In the genomic region with DNA sequence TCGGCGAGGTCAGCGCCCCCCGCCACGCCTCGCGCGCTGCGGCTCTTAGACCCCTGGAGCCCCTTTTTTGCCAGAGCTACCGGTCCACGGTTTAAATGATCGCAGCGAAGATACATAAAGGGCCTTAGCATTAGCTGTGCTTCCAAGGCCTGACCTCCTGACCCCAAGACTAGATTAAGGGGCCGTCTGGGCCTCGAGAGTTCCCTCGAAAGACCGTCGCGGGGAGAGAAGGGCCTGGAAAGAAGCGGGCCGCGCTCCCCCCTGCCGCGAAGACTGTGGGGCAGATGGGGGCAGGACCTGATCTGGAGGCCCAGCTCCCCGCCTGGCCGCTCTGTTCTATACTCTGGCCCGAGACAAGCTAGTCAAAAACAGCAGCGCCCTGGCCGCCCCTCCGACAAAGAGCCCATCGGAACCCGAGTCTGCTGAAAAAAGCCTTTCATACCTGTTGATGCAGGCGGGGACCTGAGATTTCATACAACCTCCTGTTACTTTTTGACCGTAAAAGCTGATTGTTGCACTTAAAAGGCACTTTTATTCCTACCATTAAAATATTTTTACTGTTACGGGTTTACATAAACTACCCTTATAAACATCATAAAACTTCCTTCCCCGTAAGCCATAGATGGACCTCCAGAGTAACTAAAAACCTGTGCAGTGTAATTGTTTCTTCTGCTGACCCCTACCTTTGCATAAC, we compare ENCODE assay signal across 8 cellular contexts.
DNase-seq lines count a peak whose midpoint lies in the region; ATAC-seq and TF ChIP-seq lines count a peak whose summit lies in the region.
"Had no signal": no experiment of that assay in that cellular context is flagged by ENCODE, and none has a peak within 500 bp of the region (broad histone marks: within the 10 kb centered on the region; RNA-seq: fewer than 3 reads in every experiment).

No MANE protein-coding gene starts in this region.

- ATAC-seq in stimulated activated effector memory CD8-positive, alpha-beta T cell treated with anti-CD3 and anti-CD28 coated beads, Interleukin-12 subunit alpha, Interleukin-12 subunit beta, amount 100 ng/mL, for 72 hours = no peak
- ATAC-seq in GM19351 (IDR thresholded peaks at IDR 0.05; ENCODE audit: unreplicated experiment) (no peak), HG03097 (IDR thresholded peaks at IDR 0.05; ENCODE audit: low FRiP score, unreplicated experiment) (no peak)

- peaks cover 2% of the 10 kb centered on the region; the same call in 1 of the 2 replicates for H3K27me3 Mint-ChIP-seq in HFFc6 (ENCODE audit: insufficient read depth)
- H3K27me3 Mint-ChIP-seq in activated T-helper 1 cell treated with anti-CD3 and anti-CD28 coated beads, Interleukin-12 subunit alpha, Interleukin-12 subunit beta, Interleukin-2, Interleukin-4 antibody, amounts not matched to agents 30 ng/mL and 10 ng/mL and 1 ng/mL, durations not matched to agents 14 hours and 24 hours and 36 hours (ENCODE audit: insufficient read depth) = no peaks in the 10 kb centered on the region

- no peak overlapping the region for H3K27ac Mint-ChIP-seq in HFFc6
- no peak overlapping the region for H3K27ac Mint-ChIP-seq in activated T-helper 1 cell treated with anti-CD3 and anti-CD28 coated beads, Interleukin-12 subunit alpha, Interleukin-12 subunit beta, Interleukin-2, Interleukin-4 antibody, amounts not matched to agents 30 ng/mL and 10 ng/mL and 1 ng/mL, durations not matched to agents 14 hours and 24 hours and 36 hours
- no peak overlapping the region for H3K27ac Mint-ChIP-seq in stimulated activated effector memory CD8-positive, alpha-beta T cell treated with anti-CD3 and anti-CD28 coated beads, Interleukin-12 subunit alpha, Interleukin-12 subunit beta, amount 100 ng/mL, for 72 hours

- no peaks in the 10 kb centered on the region for H3K36me3 Mint-ChIP-seq in HFFc6 (ENCODE audit: low read depth)
- H3K36me3 Mint-ChIP-seq in activated T-helper 1 cell treated with anti-CD3 and anti-CD28 coated beads, Interleukin-12 subunit alpha, Interleukin-12 subunit beta, Interleukin-2, Interleukin-4 antibody, amounts not matched to agents 30 ng/mL and 10 ng/mL and 1 ng/mL, durations not matched to agents 14 hours and 24 hours and 36 hours (ENCODE audit: low read depth) = peaks cover 12% of the 10 kb centered on the region
- peaks cover 41% of the 10 kb centered on the region for H3K36me3 Mint-ChIP-seq in stimulated activated effector memory CD8-positive, alpha-beta T cell treated with anti-CD3 and anti-CD28 coated beads, Interleukin-12 subunit alpha, Interleukin-12 subunit beta, amount 100 ng/mL, for 72 hours

- H3K9me3 Mint-ChIP-seq in HFFc6 = no peaks in the 10 kb centered on the region
- H3K9me3 Mint-ChIP-seq in activated T-helper 1 cell treated with anti-CD3 and anti-CD28 coated beads, Interleukin-12 subunit alpha, Interleukin-12 subunit beta, Interleukin-2, Interleukin-4 antibody, amounts not matched to agents 30 ng/mL and 10 ng/mL and 1 ng/mL, durations not matched to agents 14 hours and 24 hours and 36 hours = no peaks in the 10 kb centered on the region
- no peaks in the 10 kb centered on the region for H3K9me3 Mint-ChIP-seq in stimulated activated effector memory CD8-positive, alpha-beta T cell treated with anti-CD3 and anti-CD28 coated beads, Interleukin-12 subunit alpha, Interleukin-12 subunit beta, amount 100 ng/mL, for 72 hours

- H3K4me3 Mint-ChIP-seq in HFFc6 = peak overlapping the region; percentile 47
- peak overlapping the region; percentile 49 for H3K4me3 Mint-ChIP-seq in activated T-helper 1 cell treated with anti-CD3 and anti-CD28 coated beads, Interleukin-12 subunit alpha, Interleukin-12 subunit beta, Interleukin-2, Interleukin-4 antibody, amounts not matched to agents 30 ng/mL and 10 ng/mL and 1 ng/mL, durations not matched to agents 14 hours and 24 hours and 36 hours
- peak overlapping the region; percentile 81 for H3K4me3 Mint-ChIP-seq in stimulated activated effector memory CD8-positive, alpha-beta T cell treated with anti-CD3 and anti-CD28 coated beads, Interleukin-12 subunit alpha, Interleukin-12 subunit beta, amount 100 ng/mL, for 72 hours

- intact Hi-C loops in activated T-helper 1 cell treated with anti-CD3 and anti-CD28 coated beads, Interleukin-12 subunit alpha, Interleukin-12 subunit beta, Interleukin-2, Interleukin-4 antibody, amounts not matched to agents 30 ng/mL and 10 ng/mL and 1 ng/mL, durations not matched to agents 14 hours and 24 hours and 36 hours (cut with micrococcal nuclease) = loop anchor here (5.0 to 10.0 kb wide), 5 partner anchors 33 to 1525 kb away; a partner anchor contains a TSS

- TF ChIP-seq CTCF in HFFc6 (IDR thresholded peaks at IDR 0.05) = no peak

- H3K4me1 Mint-ChIP-seq in HFFc6 (ENCODE audit: low read depth) = peaks cover 14% of the 10 kb centered on the region
- H3K4me1 Mint-ChIP-seq in activated T-helper 1 cell treated with anti-CD3 and anti-CD28 coated beads, Interleukin-12 subunit alpha, Interleukin-12 subunit beta, Interleukin-2, Interleukin-4 antibody, amounts not matched to agents 30 ng/mL and 10 ng/mL and 1 ng/mL, durations not matched to agents 14 hours and 24 hours and 36 hours (ENCODE audit: low read depth) = peaks cover 66% of the 10 kb centered on the region
- H3K4me1 Mint-ChIP-seq in stimulated activated effector memory CD8-positive, alpha-beta T cell treated with anti-CD3 and anti-CD28 coated beads, Interleukin-12 subunit alpha, Interleukin-12 subunit beta, amount 100 ng/mL, for 72 hours = peaks cover 26% of the 10 kb centered on the region

- DNase-seq in HFFc6 = no peak
- no peak for DNase-seq in activated T-helper 1 cell treated with anti-CD3 and anti-CD28 coated beads, Interleukin-12 subunit alpha, Interleukin-12 subunit beta, Interleukin-2, Interleukin-4 antibody, amounts not matched to agents 30 ng/mL and 10 ng/mL and 1 ng/mL, durations not matched to agents 14 hours and 24 hours and 36 hours (ENCODE audit: low spot score)
- DNase-seq in iPS-NIHi7 (ENCODE audit: extremely low spot score) = peak; percentile 16
- no peak for DNase-seq in stimulated activated effector memory CD8-positive, alpha-beta T cell treated with anti-CD3 and anti-CD28 coated beads, Interleukin-12 subunit alpha, Interleukin-12 subunit beta, amount 100 ng/mL, for 72 hours (ENCODE audit: low spot score in 2 of 2)
- no peak for DNase-seq in GOT3 (lab: John Stamatoyannopoulos, UW)
- DNase-seq: NCI-H1105 treated with DMSO at 0.1 percent for 48 hours had no signal
